In the genomic region with DNA sequence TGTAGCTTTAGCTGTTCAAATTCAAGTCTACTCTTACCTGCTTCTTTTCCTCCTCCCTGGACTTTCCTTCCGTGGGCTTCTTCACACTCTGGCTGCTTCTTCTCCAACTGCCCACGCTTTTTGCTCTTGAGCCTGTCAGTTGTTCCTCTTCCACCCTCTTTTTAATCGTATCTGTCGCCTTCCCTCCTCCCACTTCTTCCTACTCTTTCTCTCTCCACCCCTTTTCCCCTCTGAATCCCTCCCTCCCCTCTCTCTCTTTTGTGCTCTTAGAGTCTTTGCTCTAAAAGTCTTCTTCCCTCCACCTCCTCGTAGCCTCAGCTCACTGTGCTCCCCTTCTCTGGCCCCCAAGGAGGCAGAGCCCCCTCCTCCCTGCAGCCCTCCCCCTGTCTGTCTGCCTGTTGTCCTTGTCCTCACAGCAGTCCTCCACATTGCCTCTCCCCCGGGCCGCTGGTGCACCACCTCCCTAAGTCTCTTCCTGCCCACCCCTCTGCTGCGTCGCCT, we compare ENCODE assay signal across 15 cellular contexts. TPM values are rescaled to one million over a fixed set of nuclear protein-coding genes. Genes with fewer than 3 reads are reported as not detected.
A peak's percentile ranks its signal among the peaks of the same experiment; 100 is the strongest.
DNase-seq lines count a peak whose midpoint lies in the region; ATAC-seq and TF ChIP-seq lines count a peak whose summit lies in the region.
"Had no signal": no experiment of that assay in that cellular context is flagged by ENCODE, and none has a peak within 500 bp of the region (broad histone marks: within the 10 kb centered on the region; RNA-seq: fewer than 3 reads in every experiment).

No MANE protein-coding gene starts in this region.

- peaks cover 0 to 59% (median 50%) of the 10 kb centered on the region in 9 donors for H3K4me1 ChIP-seq in heart right ventricle
- peaks cover 0 to 6% of the 10 kb centered on the region in 2 donors for H3K4me1 ChIP-seq in muscle layer of duodenum (ENCODE audit: control insufficient read depth in 1 of 2, insufficient read depth in 2 of 2, low read length in 2 of 2)
- H3K4me1 ChIP-seq in aorta (ENCODE audit: control insufficient read depth in 1 of 2, insufficient read depth in 2 of 2, low read length in 2 of 2), result peaks cover 11 to 15% of the 10 kb centered on the region in 2 donors
- H3K4me1 ChIP-seq: SJSA1 had no signal

- no peaks in the 10 kb centered on the region for H3K27me3 ChIP-seq in heart right ventricle
- peaks cover 6% of the 10 kb centered on the region for H3K27me3 ChIP-seq in muscle layer of duodenum (ENCODE audit: low read depth, low read length)
- no peaks in the 10 kb centered on the region for H3K27me3 ChIP-seq in aorta (ENCODE audit: control insufficient read depth in 1 of 2, insufficient read depth in 2 of 2, low read length in 1 of 2)
- H3K27me3 ChIP-seq: tibial nerve had no signal

- H3K4me3 ChIP-seq in heart right ventricle (peak overlapping the region in 8 of 10 donors; percentile 16 to 47 (median 32)), fibroblast of pulmonary artery (replicated peaks; ENCODE audit: low read depth, low read length) (peak overlapping the region; percentile 25), muscle layer of duodenum (ENCODE audit: low read depth in 1 of 2, low read length in 2 of 2) (peak overlapping the region; percentile 8 to 30), aorta (ENCODE audit: low read length in 2 of 2) (peak overlapping the region; percentile 84 to 86)
- H3K4me3 ChIP-seq: SJSA1 had no signal

- ATAC-seq in heart right ventricle, result no peak
- ATAC-seq in left ventricle myocardium superior, result no peak
- peak; percentile 8 for ATAC-seq in aorta (ENCODE audit: low FRiP score)
- ATAC-seq in omental fat pad (ENCODE audit: low FRiP score), result no peak

- peak overlapping the region; percentile 14 to 73 (median 53) for H3K27ac ChIP-seq in heart right ventricle
- no peak overlapping the region for H3K27ac ChIP-seq in muscle layer of duodenum (ENCODE audit: low read length)
- H3K27ac ChIP-seq in aorta (ENCODE audit: low read depth in 1 of 2, low read length in 2 of 2), result peak overlapping the region; percentile 73 to 98
- H3K27ac ChIP-seq: SJSA1 had no signal

- no peaks in the 10 kb centered on the region for H3K36me3 ChIP-seq in heart right ventricle
- no peaks in the 10 kb centered on the region for H3K36me3 ChIP-seq in muscle layer of duodenum (ENCODE audit: control insufficient read depth in 1 of 2, insufficient read depth in 2 of 2, low read length in 2 of 2)
- H3K36me3 ChIP-seq in aorta (ENCODE audit: control insufficient read depth in 1 of 2, insufficient read depth in 2 of 2, low read length in 1 of 2), result no peaks in the 10 kb centered on the region
- H3K36me3 ChIP-seq: SJSA1, tibial nerve had no signal

- peak in 1 of 2 donors; percentile 25 for DNase-seq in heart right ventricle
- no peak for DNase-seq in left ventricle myocardium superior
- DNase-seq in fibroblast of pulmonary artery (ENCODE audit: low read depth), result no peak
- DNase-seq in aorta, result no peak
- DNase-seq in NCI-H1417 (lab: John Stamatoyannopoulos, UW), result no peak
- no peak for DNase-seq in SHP77 treated with DMSO at 0.1 percent for 48 hours (lab: John Stamatoyannopoulos, UW)
- no peak for DNase-seq in omental fat pad (ENCODE audit: low spot score)
- DNase-seq: KG1; NCI-H1417 treated with DMSO at 0.1 percent for 48 hours; stimulated activated CD4-positive, alpha-beta T cell treated with anti-CD3 and anti-CD28 coated beads, Interleukin-1b, Interleukin-23, amount 100 ng/mL, for 48 hours had no signal

- TF ChIP-seq CTCF in heart right ventricle (IDR thresholded peaks at IDR 0.05) (no peak), fibroblast of pulmonary artery (IDR thresholded peaks at IDR 0.05; ENCODE audit: low read length, missing control alignments) (no peak), omental fat pad (IDR thresholded peaks at IDR 0.05) (no peak)

- no peaks in the 10 kb centered on the region for H3K9me3 ChIP-seq in heart right ventricle
- H3K9me3 ChIP-seq in muscle layer of duodenum (ENCODE audit: control insufficient read depth in 1 of 2, low read length in 2 of 2), result no peaks in the 10 kb centered on the region
- H3K9me3 ChIP-seq in aorta (ENCODE audit: control insufficient read depth, low read length), result no peaks in the 10 kb centered on the region
- H3K9me3 ChIP-seq: SJSA1, tibial nerve had no signal

- intact Hi-C loops in heart right ventricle (cut with DNase I), result loop anchor here in 3 of 10 donors (2.0 to 5.0 kb wide), 4 partner anchors 44 to 119 kb away; no protein-coding TSS in a partner anchor
- intact Hi-C loops in left ventricle myocardium superior (cut with micrococcal nuclease), result no loop called here
- intact Hi-C loops in aorta (cut with DNase I), result loop anchor here in 1 of 2 donors (5.0 kb wide), 1 partner anchor 114 kb away; no protein-coding TSS in a partner anchor

- WGBS in heart right ventricle, 2 donors, result 34 to 39% methylated on average over 9 of the region's 9 CpGs
- 30 to 39% methylated on average over 9 of the region's 9 CpGs for WGBS in aorta, 2 donors

RNA-seq across cellular contexts. Expression of a gene that starts 12.9 kb away (rescaled TPM):
- 10 to 100 TPM in 8 of 10 donors, 1 to 10 TPM in 2; 7.6 to 20.0 (median 12.8) TPM for total RNA-seq in heart right ventricle
- polyA plus RNA-seq in heart right ventricle, result 10 to 100 TPM in 1 of 2 donors, 1 to 10 TPM in 1; 4.8 to 10.0 TPM
- 4.7 TPM for total RNA-seq in left ventricle myocardium superior
- total RNA-seq in aorta, result 10 to 100 TPM; 59.1 to 77.2 TPM
- 10 to 100 TPM in 1 of 2 donors, 1 to 10 TPM in 1; 7.5 to 17.6 TPM for polyA plus RNA-seq in aorta
- 10 to 100 TPM; 14.2 to 63.2 (median 39.6) TPM for total RNA-seq in omental fat pad
- total RNA-seq: A172, myocyte, SJSA1 had no signal

Comparison
In these comparisons a context has a peak if more than half of its experiments do, and no peak if none do; other contexts are left out.
1. H3K4me3 ChIP-seq: peak in every context shown above with its lines; median percentile 85 in aorta; 32 in heart right ventricle; 25 in fibroblast of pulmonary artery; 19 in muscle layer of duodenum.